In the genomic region with DNA sequence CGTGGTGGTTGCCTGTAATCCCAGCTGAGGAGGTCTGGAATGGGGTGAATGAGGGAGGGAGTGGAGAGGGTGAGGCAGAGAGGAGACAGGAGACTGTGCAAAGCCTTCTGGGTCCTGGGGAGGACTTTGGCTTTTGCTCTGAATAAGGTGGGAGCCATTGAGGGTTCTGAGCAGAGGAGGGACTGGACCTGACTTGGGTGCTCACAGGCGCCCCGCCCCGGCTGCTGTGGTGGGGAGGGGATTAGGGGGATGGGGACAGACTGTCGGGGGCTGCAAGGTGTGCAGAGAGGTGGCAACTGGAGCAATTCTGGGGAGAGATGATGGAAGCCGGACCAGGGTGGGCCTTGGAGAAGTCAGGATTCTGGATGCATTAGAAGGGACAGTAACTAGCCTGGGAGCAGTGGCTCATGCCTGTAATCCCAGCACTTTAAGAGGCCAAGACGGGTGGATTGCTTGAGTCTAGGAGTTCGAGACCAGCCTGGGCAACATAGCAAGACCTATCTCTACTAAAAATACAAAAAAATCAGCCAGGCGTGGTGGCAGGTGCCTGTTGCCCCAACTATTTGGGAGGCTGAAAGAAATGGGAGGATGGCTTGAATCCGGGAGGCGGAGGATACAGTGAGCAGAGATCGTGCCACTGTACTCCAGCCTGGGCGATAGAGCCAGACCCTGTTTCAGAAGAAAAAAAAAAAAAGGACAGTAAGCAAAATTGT, we compare ENCODE assay signal across 9 cellular contexts. TPM values are rescaled to one million over a fixed set of nuclear protein-coding genes. Genes with fewer than 3 reads are reported as not detected.
DNase-seq lines count a peak whose midpoint lies in the region; ATAC-seq, FAIRE-seq and TF ChIP-seq lines count a peak whose summit lies in the region.
"Had no signal": no experiment of that assay in that cellular context is flagged by ENCODE, and none has a peak within 500 bp of the region (broad histone marks: within the 10 kb centered on the region; RNA-seq: fewer than 3 reads in every experiment).

No MANE protein-coding gene starts in this region.

- H3K27ac ChIP-seq in CD4-positive, alpha-beta memory T cell (ENCODE audit: low read depth, low read length) = peak overlapping the region; percentile 96
- H3K27ac ChIP-seq in Panc1 (ENCODE audit: low read length) = peak overlapping the region; percentile 91
- H3K27ac ChIP-seq in H1 (ENCODE audit: low read depth, low read length) = no peak overlapping the region
- peak overlapping the region; percentile 78 for H3K27ac ChIP-seq in parathyroid adenoma

- no peak overlapping the region for H3K14ac ChIP-seq in H1 (ENCODE audit: insufficient read length)

- H3K36me3 ChIP-seq in CD4-positive, alpha-beta memory T cell (ENCODE audit: insufficient read depth, low read length) = no peaks in the 10 kb centered on the region
- no peaks in the 10 kb centered on the region for H3K36me3 ChIP-seq in Panc1 (ENCODE audit: control insufficient read depth, insufficient read depth, low read length)
- no peaks in the 10 kb centered on the region for H3K36me3 ChIP-seq in H1 (ENCODE audit: control insufficient read depth in 2 of 4, insufficient read depth in 4 of 4, low read length in 3 of 4)
- H3K36me3 ChIP-seq in parathyroid adenoma (ENCODE audit: control insufficient read depth, insufficient read depth, low read length) = no peaks in the 10 kb centered on the region

- peaks cover 18 to 45% (median 32%) of the 10 kb centered on the region in 4 donors for H3K4me1 Mint-ChIP-seq in CD4-positive, alpha-beta memory T cell

- H3K9me3 Mint-ChIP-seq in CD4-positive, alpha-beta memory T cell = peaks cover 0 to 4% (median 0%) of the 10 kb centered on the region in 8 donors

- H3K36me3 Mint-ChIP-seq in CD4-positive, alpha-beta memory T cell = peaks cover 0 to 9% of the 10 kb centered on the region in 2 donors

- TF ChIP-seq CTCF in Panc1 (IDR thresholded peaks at IDR 0.05) (no peak), H1 (IDR thresholded peaks at IDR 0.05; ENCODE audit: control extremely low read depth in 1 of 3, insufficient read depth in 1 of 3, low read depth in 1 of 3, low read length in 3 of 3) (no peak), parathyroid adenoma (IDR thresholded peaks at IDR 0.05) (no peak), GM13977 (IDR thresholded peaks at IDR 0.05; ENCODE audit: extremely low read depth, insufficient read depth, missing control alignments) (no peak)

- POLR2A ChIA-PET in CD4-positive, alpha-beta memory T cell (lab: Charles Lee; ENCODE audit: partially characterized antibody) = interaction anchor here (1.5 to 10.0 kb wide), 8 partner anchors 12 to 276 kb away, joined by 3 to 153 read pairs (median 26); a partner anchor contains a TSS
- POLR2A ChIA-PET in Panc1 (lab: Charles Lee) = interaction anchor here (0.5 to 1.1 kb wide), 6 partner anchors 15 to 130 kb away, joined by 3 to 9 read pairs (median 6); no protein-coding TSS in a partner anchor
- POLR2A ChIA-PET in H1 (lab: Charles Lee; ENCODE audit: partially characterized antibody) = interaction anchor here (0.6 to 4.7 kb wide), 7 partner anchors 12 to 709 kb away, joined by 3 to 62 read pairs (median 6); no protein-coding TSS in a partner anchor

- H2BK15ac ChIP-seq in H1 (ENCODE audit: low read length) = no peak overlapping the region; the same call in 1 of the 2 replicates

- H2BK12ac ChIP-seq in H1 (ENCODE audit: low read depth, low read length) = peak overlapping the region; percentile 55; the same call in 1 of the 2 replicates

- H3K9ac ChIP-seq in H1 (replicated peaks in 1 of 4; ENCODE audit: extremely low read depth in 1 of 4, low read depth in 3 of 4, low read length in 3 of 4) = no peak overlapping the region
- H3K9ac ChIP-seq in parathyroid adenoma = no peak overlapping the region

- H4K5ac ChIP-seq in H1 (ENCODE audit: insufficient read length, low read depth, low read length) = no peak overlapping the region

- peaks cover 28% of the 10 kb centered on the region for H3K4me1 ChIP-seq in CD4-positive, alpha-beta memory T cell (ENCODE audit: insufficient read depth, low read length)
- peaks cover 14% of the 10 kb centered on the region for H3K4me1 ChIP-seq in Panc1 (ENCODE audit: control insufficient read depth, insufficient read depth, low read length)
- H3K4me1 ChIP-seq in H1 (replicated peaks in 1 of 4; ENCODE audit: control insufficient read depth in 3 of 4, insufficient read depth in 4 of 4, low read length in 3 of 4) = peaks cover 0 to 7% (median 5%) of the 10 kb centered on the region in 4 experiments; a peak in 5 of 7 replicates
- H3K4me1 ChIP-seq in parathyroid adenoma = peaks cover 6% of the 10 kb centered on the region

- H3K4me2 ChIP-seq in H1 (ENCODE audit: insufficient read depth in 1 of 2, low read depth in 2 of 2, low read length in 2 of 2) (no peak overlapping the region), parathyroid adenoma (ENCODE audit: low read length) (no peak overlapping the region)

- no peak for FAIRE-seq in H1 (lab: Jason Lieb, UNC)

- no peak for TF ChIP-seq RAD21 in H1 (IDR thresholded peaks at IDR 0.05 in 1 of 2, conservative IDR thresholded peaks at IDR 0.05 in 1 of 2; ENCODE audit: low read depth in 2 of 2, low read length in 2 of 2)

- H3K79me2 ChIP-seq in H1 (ENCODE audit: control insufficient read depth in 1 of 2, insufficient read depth in 2 of 2, low read length in 2 of 2) (no peaks in the 10 kb centered on the region), parathyroid adenoma (no peaks in the 10 kb centered on the region)

- in situ Hi-C loops in Panc1 (cut with HindIII; ENCODE audit: low pct_unique_long_range_greater_than_20kb, low sequenced_read_pairs) = no loop called here
- in situ Hi-C loops in GM13977 (cut with MboI; ENCODE audit: low pct_unique_long_range_greater_than_20kb, low sequenced_read_pairs, unreplicated experiment) = no loop called here

- H4K91ac ChIP-seq in H1 (replicated peaks; ENCODE audit: insufficient read length, low read length) = no peak overlapping the region

- H2BK5ac ChIP-seq in H1 (ENCODE audit: low read depth, low read length) = no peak overlapping the region

- no peak overlapping the region for H3K18ac ChIP-seq in H1 (ENCODE audit: extremely low read depth, low read length)

- H3K4me3 ChIP-seq in CD4-positive, alpha-beta memory T cell (ENCODE audit: low read length in 2 of 2) = no peak overlapping the region
- H3K4me3 ChIP-seq in Panc1 (ENCODE audit: low read depth in 2 of 2, low read length in 2 of 2) = no peak overlapping the region
- H3K4me3 ChIP-seq in H1 (ENCODE audit: extremely low read depth in 1 of 4, insufficient read depth in 2 of 4, low read depth in 3 of 4, low read length in 4 of 4) = no peak overlapping the region
- no peak overlapping the region for H3K4me3 ChIP-seq in parathyroid adenoma (ENCODE audit: low read depth, low read length)

- WGBS in H1 (ENCODE audit: extremely low coverage in 1 of 2, insufficient coverage in 1 of 2, insufficient read length in 1 of 2, insufficient replicate concordance in 2 of 2, low coverage in 1 of 2, low lambda C conversion rate in 2 of 2, missing lambda C conversion rate in 1 of 2), 2 experiments = 96% methylated on average over 10 of the region's 13 CpGs; no CpG with 5 or more reads in 1 of the 2 experiments

- H3K27me3 Mint-ChIP-seq in CD4-positive, alpha-beta memory T cell = peaks cover 9 to 14% of the 10 kb centered on the region in 2 donors

- H3K9me3 ChIP-seq in CD4-positive, alpha-beta memory T cell (ENCODE audit: control insufficient read depth in 1 of 2, low read length in 2 of 2) = no peaks in the 10 kb centered on the region
- no peaks in the 10 kb centered on the region for H3K9me3 ChIP-seq in Panc1 (ENCODE audit: control insufficient read depth, insufficient read depth, low read depth, low read length)
- no peaks in the 10 kb centered on the region for H3K9me3 ChIP-seq in H1 (ENCODE audit: insufficient read depth in 2 of 2, low read depth in 1 of 2, low read length in 1 of 2)
- no peaks in the 10 kb centered on the region for H3K9me3 ChIP-seq in parathyroid adenoma (ENCODE audit: control insufficient read depth, low read length)

- CTCF ChIA-PET in CD4-positive, alpha-beta memory T cell (lab: Charles Lee; ENCODE audit: partially characterized antibody) = interaction anchor here (0.6 to 7.1 kb wide), 12 partner anchors 9 to 972 kb away, joined by 3 to 307 read pairs (median 15); a partner anchor contains a TSS
- CTCF ChIA-PET in Panc1 (lab: Charles Lee) (interaction anchor here (0.7 kb wide), 1 partner anchor 167 kb away, joined by 13 read pairs; a partner anchor contains a TSS), H1 (lab: Charles Lee; ENCODE audit: partially characterized antibody) (interaction anchor here (0.7 to 7.0 kb wide), 19 partner anchors 8 to 222 kb away, joined by 3 to 70 read pairs (median 8); no protein-coding TSS in a partner anchor)

- no peaks in the 10 kb centered on the region for H3K79me1 ChIP-seq in H1 (ENCODE audit: low read depth, low read length)

- H2AFZ ChIP-seq in H1 (ENCODE audit: low read length) = no peak overlapping the region
- H2AFZ ChIP-seq in parathyroid adenoma = peak overlapping the region; percentile 100

- no peak for TF ChIP-seq EP300 in H1 (IDR thresholded peaks at IDR 0.05; ENCODE audit: borderline replicate concordance in 1 of 2, low read depth in 2 of 2, low read length in 2 of 2)

- no TSS peak for BruUV-seq in Panc1 (replicated peaks; lab: Mats Ljungman, UMichigan)

- no peak for DNase-seq in CD4-positive, alpha-beta memory T cell
- DNase-seq in Panc1 (ENCODE audit: low read depth, low spot score) (no peak), H1 (ENCODE audit: low read depth in 1 of 2, low spot score in 2 of 2) (no peak), DMS153 (lab: John Stamatoyannopoulos, UW) (no peak), GM13977 (ENCODE audit: low spot score) (no peak)
- DNase-seq in stimulated activated CD4-positive, alpha-beta T cell treated with anti-CD3 and anti-CD28 coated beads, Interleukin-2, amount 100 ng/mL, for 24 hours = no peak
- DNase-seq: NCI-H2081 had no signal

- H4K8ac ChIP-seq in H1 (ENCODE audit: extremely low read depth, insufficient read depth, low read length) = no peak overlapping the region

- no peak overlapping the region for H2BK120ac ChIP-seq in H1 (replicated peaks; ENCODE audit: low read depth, low read length)

- peak overlapping the region; percentile 98 to 100 (median 100) for H3K27ac Mint-ChIP-seq in CD4-positive, alpha-beta memory T cell

- H3K23me2 ChIP-seq in H1 (ENCODE audit: low read depth, low read length) = no peaks in the 10 kb centered on the region

- peak overlapping the region; percentile 51 to 98 (median 95) for H3K4me3 Mint-ChIP-seq in CD4-positive, alpha-beta memory T cell

- H3K4ac ChIP-seq in H1 (replicated peaks; ENCODE audit: insufficient read length, low read depth, low read length) = no peak overlapping the region

- peaks cover 0 to 2% of the 10 kb centered on the region in 2 experiments for H4K20me1 ChIP-seq in H1 (replicated peaks in 1 of 2; ENCODE audit: control insufficient read depth in 1 of 2, insufficient read depth in 2 of 2, low read length in 2 of 2)

- TF ChIP-seq POLR2A in H1 (IDR thresholded peaks at IDR 0.05; ENCODE audit: control extremely low read depth in 1 of 2, low read depth in 2 of 2, low read length in 2 of 2) = no peak

- no peak for ATAC-seq in Panc1
- ATAC-seq in GM21367 (IDR thresholded peaks at IDR 0.05; ENCODE audit: unreplicated experiment) = no peak

- intact Hi-C loops in CD4-positive, alpha-beta memory T cell (cut with micrococcal nuclease) = no loop called here
- intact Hi-C loops in Panc1 (cut with micrococcal nuclease; ENCODE audit: unreplicated experiment) = loop anchor here (2.0 to 5.0 kb wide), 2 partner anchors 28 to 74 kb away; no protein-coding TSS in a partner anchor

- H3K27me3 ChIP-seq in CD4-positive, alpha-beta memory T cell (ENCODE audit: insufficient read depth, low read length) = peaks cover 9% of the 10 kb centered on the region
- H3K27me3 ChIP-seq in Panc1 (ENCODE audit: control insufficient read depth, insufficient read depth, low read length) = no peaks in the 10 kb centered on the region
- peaks cover 6 to 21% (median 13%) of the 10 kb centered on the region in 4 experiments for H3K27me3 ChIP-seq in H1 (replicated peaks in 1 of 4; ENCODE audit: control insufficient read depth in 3 of 4, extremely low read depth in 1 of 4, insufficient read depth in 3 of 4, low read length in 3 of 4)
- no peaks in the 10 kb centered on the region for H3K27me3 ChIP-seq in parathyroid adenoma (ENCODE audit: control insufficient read depth, insufficient read depth, low read length)

- H2AK5ac ChIP-seq in H1 (ENCODE audit: low read depth, low read length) = peak overlapping the region; percentile 79; the same call in 1 of the 2 replicates

- no peak overlapping the region for H2BK20ac ChIP-seq in H1 (ENCODE audit: low read length)

- no peak overlapping the region for H3K56ac ChIP-seq in H1 (replicated peaks; ENCODE audit: insufficient read length, low read depth, low read length)

- no peak overlapping the region for H3K23ac ChIP-seq in H1 (ENCODE audit: insufficient read length)

RNA-seq across cellular contexts. Expression of a gene that starts 16.1 kb away (rescaled TPM):
- not detected for total RNA-seq in CD4-positive, alpha-beta memory T cell
- not detected for polyA plus RNA-seq in CD4-positive, alpha-beta memory T cell
- 0.33 TPM for total RNA-seq in Panc1 (2021; ENCODE audit: unreplicated experiment)
- 0.71 TPM for polyA plus RNA-seq in Panc1 (2012; ENCODE audit: insufficient read length)
- total RNA-seq in H1 (2021; fragmentation: NEBNext Ultra II Directional; extraction: Animal tissue kit (Norgen Biotek cat#: 25700)) = not detected in 2 replicates
- polyA plus RNA-seq in H1 (2011; rRNA removed) = 0.14 and 0.62 TPM in 2 replicates
- not detected for polyA plus RNA-seq in H1 (2011; cell fraction: cytosol; rRNA removed)
- polyA plus RNA-seq in H1 (2011; cell fraction: nucleus; rRNA removed) = not detected
- 0.69 to 0.83 TPM in 2 of 4 replicates, not detected in the others for polyA plus RNA-seq in H1 (2012, experiment 1 of 2)
- polyA plus RNA-seq in H1 (2012, experiment 2 of 2) = not detected
- polyA plus RNA-seq in H1 (2013, experiment 1 of 2) = 1.2 TPM
- 1.3 TPM for polyA plus RNA-seq in H1 (2013, experiment 2 of 2)
- not detected in 2 replicates for polyA minus RNA-seq in H1 (2011; rRNA and poly(A)+ RNA removed)
- not detected for polyA minus RNA-seq in H1 (2011; cell fraction: cytosol; rRNA and poly(A)+ RNA removed)
- not detected for polyA minus RNA-seq in H1 (2011; cell fraction: nucleus; rRNA and poly(A)+ RNA removed)

RNA-seq across cellular contexts. Expression of a gene that starts 45.1 kb away (rescaled TPM):
- total RNA-seq in CD4-positive, alpha-beta memory T cell = 1 to 10 TPM; 3.1 to 3.8 TPM
- under 1 TPM; 0.35 to 0.41 TPM for polyA plus RNA-seq in CD4-positive, alpha-beta memory T cell
- total RNA-seq in Panc1 (2021; ENCODE audit: unreplicated experiment) = 6.5 TPM
- polyA plus RNA-seq in Panc1 (2012; ENCODE audit: insufficient read length) = 10.9 TPM
- 4.6 and 4.7 TPM in 2 replicates for total RNA-seq in H1 (2021; fragmentation: NEBNext Ultra II Directional; extraction: Animal tissue kit (Norgen Biotek cat#: 25700))
- polyA plus RNA-seq in H1 (2011; rRNA removed) = 4.6 and 6.0 TPM in 2 replicates
- polyA plus RNA-seq in H1 (2011; cell fraction: cytosol; rRNA removed) = 5.2 TPM
- polyA plus RNA-seq in H1 (2011; cell fraction: nucleus; rRNA removed) = 12.9 TPM
- polyA plus RNA-seq in H1 (2012, experiment 1 of 2) = 2.8 to 5.0 TPM (median 3.9 TPM) in 4 replicates
- 3.1 TPM for polyA plus RNA-seq in H1 (2012, experiment 2 of 2)
- polyA plus RNA-seq in H1 (2013, experiment 1 of 2) = 3.8 TPM
- 3.4 TPM for polyA plus RNA-seq in H1 (2013, experiment 2 of 2)
- polyA minus RNA-seq in H1 (2011; rRNA and poly(A)+ RNA removed) = 2.5 and 3.4 TPM in 2 replicates
- polyA minus RNA-seq in H1 (2011; cell fraction: cytosol; rRNA and poly(A)+ RNA removed) = 3.8 TPM
- 7.3 TPM for polyA minus RNA-seq in H1 (2011; cell fraction: nucleus; rRNA and poly(A)+ RNA removed)

RNA-seq across cellular contexts. Expression of a gene that starts 45.2 kb away (rescaled TPM):
- total RNA-seq in CD4-positive, alpha-beta memory T cell = 10 to 100 TPM; 32.9 to 37.1 TPM
- 10 to 100 TPM in 1 of 2 donors, 1 to 10 TPM in 1; 3.8 to 13.9 TPM for polyA plus RNA-seq in CD4-positive, alpha-beta memory T cell
- total RNA-seq in Panc1 (2021; ENCODE audit: unreplicated experiment) = 28.0 TPM
- polyA plus RNA-seq in Panc1 (2012; ENCODE audit: insufficient read length) = 30.8 TPM
- 33.0 and 36.4 TPM in 2 replicates for total RNA-seq in H1 (2021; fragmentation: NEBNext Ultra II Directional; extraction: Animal tissue kit (Norgen Biotek cat#: 25700))
- 12.5 and 20.5 TPM in 2 replicates for polyA plus RNA-seq in H1 (2011; rRNA removed)
- polyA plus RNA-seq in H1 (2011; cell fraction: cytosol; rRNA removed) = 17.1 TPM
- 71.1 TPM for polyA plus RNA-seq in H1 (2011; cell fraction: nucleus; rRNA removed)
- polyA plus RNA-seq in H1 (2012, experiment 1 of 2) = 20.2 to 39.2 TPM (median 31.7 TPM) in 4 replicates
- polyA plus RNA-seq in H1 (2012, experiment 2 of 2) = 21.2 TPM
- 17.9 TPM for polyA plus RNA-seq in H1 (2013, experiment 1 of 2)
- polyA plus RNA-seq in H1 (2013, experiment 2 of 2) = 16.1 TPM
- polyA minus RNA-seq in H1 (2011; rRNA and poly(A)+ RNA removed) = 15.8 and 22.9 TPM in 2 replicates
- 17.1 TPM for polyA minus RNA-seq in H1 (2011; cell fraction: cytosol; rRNA and poly(A)+ RNA removed)
- polyA minus RNA-seq in H1 (2011; cell fraction: nucleus; rRNA and poly(A)+ RNA removed) = 19.3 TPM
